ENCODE assay signal across 13 cellular contexts in genomic region chr14:34030864-34031263, GRCh38.
A peak's percentile ranks its signal among the peaks of the same experiment; 100 is the strongest.
DNase-seq lines count a peak whose midpoint lies in the region; ATAC-seq, FAIRE-seq and TF ChIP-seq lines count a peak whose summit lies in the region.
"Had no signal": no experiment of that assay in that cellular context is flagged by ENCODE, and none has a peak within 500 bp of the region (broad histone marks: within the 10 kb centered on the region; RNA-seq: fewer than 3 reads in every experiment).

No MANE protein-coding gene starts in this region.

- H3K36me3 ChIP-seq in K562 (ENCODE audit: control insufficient read depth, insufficient read depth, low read length), result no peaks in the 10 kb centered on the region
- no peaks in the 10 kb centered on the region for H3K36me3 ChIP-seq in left ventricle myocardium inferior
- H3K36me3 ChIP-seq in sigmoid colon, result no peaks in the 10 kb centered on the region
- H3K36me3 ChIP-seq in neuronal stem cell (replicated peaks in 1 of 2; ENCODE audit: control insufficient read depth in 2 of 2, insufficient read depth in 2 of 2, low read length in 2 of 2), result no peaks in the 10 kb centered on the region
- H3K36me3 ChIP-seq: prostate gland had no signal

- H3K4ac ChIP-seq in neuronal stem cell (ENCODE audit: low read length), result no peak overlapping the region

- H4K8ac ChIP-seq in neuronal stem cell (ENCODE audit: low read depth, low read length), result no peak overlapping the region

- TF ChIP-seq CTCF in K562 (IDR thresholded peaks at IDR 0.05 in 2 of 3, conservative IDR thresholded peaks at IDR 0.05 in 1 of 3; ENCODE audit: insufficient read depth in 2 of 3, low read depth in 1 of 3, low read length in 3 of 3) (no peak), left ventricle myocardium inferior (IDR thresholded peaks at IDR 0.05; ENCODE audit: borderline replicate concordance) (no peak), sigmoid colon (IDR thresholded peaks at IDR 0.05) (no peak)

- H3K4me1 ChIP-seq in K562 (replicated peaks in 1 of 2; ENCODE audit: control insufficient read depth in 2 of 2, insufficient read depth in 2 of 2, low read length in 2 of 2) (peaks cover 0 to 23% of the 10 kb centered on the region in 2 experiments; a peak in 3 of 5 replicates), left ventricle myocardium inferior (peaks cover 32% of the 10 kb centered on the region), sigmoid colon (peaks cover 0 to 2% (median 0%) of the 10 kb centered on the region in 4 donors), neuronal stem cell (ENCODE audit: control insufficient read depth in 2 of 2, insufficient read depth in 1 of 2, low read depth in 1 of 2, low read length in 2 of 2) (peaks cover 0 to 6% of the 10 kb centered on the region in 2 donors)
- H3K4me1 ChIP-seq: prostate gland had no signal

- TF ChIP-seq POLR2A in K562 (conservative IDR thresholded peaks at IDR 0.05) (no peak), sigmoid colon (IDR thresholded peaks at IDR 0.05) (no peak)

- no peak overlapping the region for H3K23ac ChIP-seq in neuronal stem cell (ENCODE audit: low read depth, low read length, poor library complexity)

- no peak overlapping the region for H3K4me2 ChIP-seq in K562 (ENCODE audit: insufficient read depth, low read length)
- H3K4me2 ChIP-seq in neuronal stem cell (ENCODE audit: insufficient read depth, low read length, poor library complexity, severe bottlenecking), result no peak overlapping the region

- H3K9ac ChIP-seq in K562 (ENCODE audit: insufficient read depth in 1 of 2, low read depth in 2 of 2, low read length in 2 of 2) (no peak overlapping the region), neuronal stem cell (ENCODE audit: low read depth, low read length, poor library complexity) (no peak overlapping the region)

- H3K27me3 ChIP-seq in K562 (ENCODE audit: control insufficient read depth in 2 of 2, insufficient read depth in 2 of 2, low read length in 2 of 2) (no peaks in the 10 kb centered on the region; a peak in 1 of 5 replicates), left ventricle myocardium inferior (ENCODE audit: low read depth) (no peaks in the 10 kb centered on the region), sigmoid colon (no peaks in the 10 kb centered on the region), neuronal stem cell (ENCODE audit: control insufficient read depth in 3 of 3, insufficient read depth in 3 of 3, low read depth in 1 of 3, low read length in 3 of 3) (no peaks in the 10 kb centered on the region)

- intact Hi-C loops in K562 (cut with micrococcal nuclease) (loop anchor here (5.0 kb wide), 1 partner anchor 69 kb away; no protein-coding TSS in a partner anchor), left ventricle myocardium inferior (cut with micrococcal nuclease) (no loop called here), sigmoid colon (cut with DNase I) (no loop called here)

- no peaks in the 10 kb centered on the region for H3K9me3 ChIP-seq in K562 (replicated peaks; ENCODE audit: control insufficient read depth, insufficient read depth, low read depth, low read length)
- no peaks in the 10 kb centered on the region for H3K9me3 ChIP-seq in left ventricle myocardium inferior (replicated peaks)
- no peaks in the 10 kb centered on the region for H3K9me3 ChIP-seq in sigmoid colon
- no peaks in the 10 kb centered on the region for H3K9me3 ChIP-seq in neuronal stem cell (replicated peaks in 1 of 2; ENCODE audit: control insufficient read depth in 2 of 2, insufficient read depth in 1 of 2, low read depth in 1 of 2, low read length in 2 of 2)
- H3K9me3 ChIP-seq: prostate gland had no signal

- CTCF ChIA-PET in K562 (lab: Yijun Ruan, JAX; ENCODE audit: low intra/inter-chr PET ratio), result no interaction called here

- POLR2A ChIA-PET in K562 (lab: Yijun Ruan, JAX), result interaction anchor here (0.9 to 1.0 kb wide), 2 partner anchors 12 to 13 kb away, joined by 3 read pairs; no protein-coding TSS in a partner anchor

- H2BK5ac ChIP-seq in neuronal stem cell (ENCODE audit: low read length), result no peak overlapping the region

- H3K14ac ChIP-seq in neuronal stem cell (ENCODE audit: low read length), result no peak overlapping the region

- H4K20me1 ChIP-seq in K562 (replicated peaks; ENCODE audit: control insufficient read depth, insufficient read depth, low read length), result no peaks in the 10 kb centered on the region

- DNase-seq in H4 (ENCODE audit: low spot score), result peak; percentile 68
- no peak for DNase-seq in K562 (ENCODE audit: extremely low read depth in 1 of 4, low spot score in 3 of 4)
- DNase-seq in left ventricle myocardium inferior, result peak; percentile 45
- no peak for DNase-seq in sigmoid colon
- DNase-seq in NCI-H510A treated with DMSO at 0.1 percent for 48 hours (lab: John Stamatoyannopoulos, UW), result no peak
- no peak for DNase-seq in NCI-H2107 treated with DMSO at 0.1 percent for 48 hours (lab: John Stamatoyannopoulos, UW; ENCODE audit: unreplicated experiment)
- DNase-seq in neuronal stem cell (ENCODE audit: low spot score), result no peak
- DNase-seq: activated CD4-positive, CD25-positive, alpha-beta regulatory T cell treated with anti-CD3 and anti-CD28 coated beads, Interleukin-2, amount 50 U/mL, for 72 hours; activated naive CD4-positive, alpha-beta T cell treated with anti-CD3 and anti-CD28 coated beads for 36 hours; NCI-H146 had no signal

- no peak for FAIRE-seq in K562 (lab: Jason Lieb, UNC)
- FAIRE-seq: islet of Langerhans had no signal

- H2BK15ac ChIP-seq in neuronal stem cell (ENCODE audit: low read length), result no peak overlapping the region

- no peaks in the 10 kb centered on the region for H3K9me1 ChIP-seq in K562 (ENCODE audit: control insufficient read depth, insufficient read depth, low read length)

- BruUV-seq in K562 (replicated peaks; lab: Mats Ljungman, UMichigan), result no TSS peak

- TF ChIP-seq RAD21 in K562 (CRISPR knock-in tag; conservative IDR thresholded peaks at IDR 0.05 in 1 of 2, IDR thresholded peaks at IDR 0.05 in 1 of 2), result no peak

- in situ Hi-C loops in K562 (cut with MboI), result no loop called here

- H2AFZ ChIP-seq in K562 (ENCODE audit: low read depth, low read length), result no peak overlapping the region
- H2AFZ ChIP-seq in neuronal stem cell (ENCODE audit: low read length), result no peak overlapping the region

- H3K18ac ChIP-seq in neuronal stem cell (ENCODE audit: low read length), result no peak overlapping the region

- H3K4me3 ChIP-seq in K562, result no peak overlapping the region
- H3K4me3 ChIP-seq in left ventricle myocardium inferior, result no peak overlapping the region
- no peak overlapping the region for H3K4me3 ChIP-seq in sigmoid colon
- H3K4me3 ChIP-seq in neuronal stem cell (ENCODE audit: low read length in 2 of 2), result no peak overlapping the region
- H3K4me3 ChIP-seq: prostate gland had no signal

- no peak overlapping the region for H2BK120ac ChIP-seq in neuronal stem cell (ENCODE audit: low read depth, low read length)

- ATAC-seq in K562, result no peak
- ATAC-seq in HG02870 (IDR thresholded peaks at IDR 0.05; ENCODE audit: unreplicated experiment), result no peak

- H3K27ac ChIP-seq in K562 (ENCODE audit: extremely low read depth, low read depth, low read length) (no peak overlapping the region), left ventricle myocardium inferior (replicated peaks) (peak overlapping the region; percentile 77), sigmoid colon (peak overlapping the region in 3 of 4 donors; percentile 20 to 57 (median 42)), neuronal stem cell (replicated peaks; ENCODE audit: low read length) (no peak overlapping the region)
- H3K27ac ChIP-seq: prostate gland had no signal

- 13% methylated on average over 1 of the region's 1 CpG for WGBS in K562 (ENCODE audit: insufficient coverage, low coverage, missing lambda C conversion rate)
- WGBS in sigmoid colon, 2 donors, result 54 to 60% methylated on average over 1 of the region's 1 CpG
- no CpG with 5 or more reads among the region's 1 CpG for WGBS in neuronal stem cell (ENCODE audit: extremely low coverage in 2 of 2, insufficient read length in 2 of 2, insufficient replicate concordance in 1 of 2), 2 donors

- no peaks in the 10 kb centered on the region for H3K79me2 ChIP-seq in K562 (ENCODE audit: control insufficient read depth, insufficient read depth, low read length)

- H2AK5ac ChIP-seq in neuronal stem cell (ENCODE audit: low read depth, low read length), result no peak overlapping the region

- no peak for TF ChIP-seq EP300 in K562 (IDR thresholded peaks at IDR 0.05; ENCODE audit: low read length)
- TF ChIP-seq EP300 in sigmoid colon (IDR thresholded peaks at IDR 0.05), result no peak

- no peaks in the 10 kb centered on the region for H3K79me1 ChIP-seq in neuronal stem cell (ENCODE audit: low read depth, low read length)

- no peak overlapping the region for H2BK12ac ChIP-seq in neuronal stem cell (ENCODE audit: low read length)

- no peak overlapping the region for H4K91ac ChIP-seq in neuronal stem cell (ENCODE audit: low read depth, low read length, poor library complexity)

TF ChIP-seq in K562, 482 proteins besides CTCF, POLR2A, EP300 and RAD21 (continues in another document):
- TF ChIP-seq CHAMP1 (IDR thresholded peaks at IDR 0.05), result no peak
- peak; percentile 90 for TF ChIP-seq EGR1 (conservative IDR thresholded peaks at IDR 0.05)
- TF ChIP-seq ARID1B (IDR thresholded peaks at IDR 0.05), result peak; percentile 38

Comparison
In these comparisons a context has a peak if more than half of its experiments do, and no peak if none do; other contexts are left out.
1. DNase-seq: peak in H4 (single experiment) and left ventricle myocardium inferior (single experiment); none in K562 (0 of 4), sigmoid colon (single experiment), NCI-H510A treated with DMSO at 0.1 percent for 48 hours (single experiment), NCI-H2107 treated with DMSO at 0.1 percent for 48 hours (single experiment) and neuronal stem cell (single experiment).
2. H3K27ac ChIP-seq: peak in left ventricle myocardium inferior (single experiment) and sigmoid colon (3 of 4); none in K562 (single experiment) and neuronal stem cell (single experiment).